ENCODE assay signal across 1 cellular context in genomic region chr18:48871391-48872166, GRCh38.
TF ChIP-seq lines count a peak whose summit lies in the region.

No MANE protein-coding gene starts in this region.

TF ChIP-seq in IMR-90, 13 proteins besides CTCF, POLR2A, EP300 and RAD21:
- no peak for TF ChIP-seq MXI1 (IDR thresholded peaks at IDR 0.05; ENCODE audit: borderline replicate concordance, low read depth, low read length)
- TF ChIP-seq BHLHE40 (IDR thresholded peaks at IDR 0.05; ENCODE audit: low read depth, low read length), result no peak
- no peak for TF ChIP-seq RCOR1 (IDR thresholded peaks at IDR 0.05; ENCODE audit: insufficient replicate concordance, low read length)
- TF ChIP-seq SMC3 (IDR thresholded peaks at IDR 0.05; ENCODE audit: low read depth, low read length), result no peak
- TF ChIP-seq FOS (IDR thresholded peaks at IDR 0.05; ENCODE audit: low read depth, low read length), result no peak
- TF ChIP-seq, protein P1, sequence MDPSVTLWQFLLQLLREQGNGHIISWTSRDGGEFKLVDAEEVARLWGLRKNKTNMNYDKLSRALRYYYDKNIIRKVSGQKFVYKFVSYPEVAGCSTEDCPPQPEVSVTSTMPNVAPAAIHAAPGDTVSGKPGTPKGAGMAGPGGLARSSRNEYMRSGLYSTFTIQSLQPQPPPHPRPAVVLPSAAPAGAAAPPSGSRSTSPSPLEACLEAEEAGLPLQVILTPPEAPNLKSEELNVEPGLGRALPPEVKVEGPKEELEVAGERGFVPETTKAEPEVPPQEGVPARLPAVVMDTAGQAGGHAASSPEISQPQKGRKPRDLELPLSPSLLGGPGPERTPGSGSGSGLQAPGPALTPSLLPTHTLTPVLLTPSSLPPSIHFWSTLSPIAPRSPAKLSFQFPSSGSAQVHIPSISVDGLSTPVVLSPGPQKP (IDR thresholded peaks at IDR 0.05; ENCODE audit: borderline replicate concordance, low read depth, low read length), result no peak
- no peak for TF ChIP-seq RFX5 (IDR thresholded peaks at IDR 0.05; ENCODE audit: low read depth, low read length)
- no peak for TF ChIP-seq MAFK (IDR thresholded peaks at IDR 0.05; ENCODE audit: low read depth, low read length)
- TF ChIP-seq NFE2L2 (IDR thresholded peaks at IDR 0.05; ENCODE audit: low read depth, low read length), result no peak
- no peak for TF ChIP-seq CEBPB (IDR thresholded peaks at IDR 0.05; ENCODE audit: low read depth, low read length)
- no peak for TF ChIP-seq MAZ (IDR thresholded peaks at IDR 0.05; ENCODE audit: borderline replicate concordance, low read depth, low read length)
- TF ChIP-seq CHD1 (IDR thresholded peaks at IDR 0.05; ENCODE audit: low read depth, low read length), result no peak
- TF ChIP-seq, protein P2, sequence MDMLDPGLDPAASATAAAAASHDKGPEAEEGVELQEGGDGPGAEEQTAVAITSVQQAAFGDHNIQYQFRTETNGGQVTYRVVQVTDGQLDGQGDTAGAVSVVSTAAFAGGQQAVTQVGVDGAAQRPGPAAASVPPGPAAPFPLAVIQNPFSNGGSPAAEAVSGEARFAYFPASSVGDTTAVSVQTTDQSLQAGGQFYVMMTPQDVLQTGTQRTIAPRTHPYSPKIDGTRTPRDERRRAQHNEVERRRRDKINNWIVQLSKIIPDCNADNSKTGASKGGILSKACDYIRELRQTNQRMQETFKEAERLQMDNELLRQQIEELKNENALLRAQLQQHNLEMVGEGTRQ (IDR thresholded peaks at IDR 0.05; ENCODE audit: low read depth, low read length), result no peak
